10 cellular contexts compared by ENCODE assay signal in the genomic region with DNA sequence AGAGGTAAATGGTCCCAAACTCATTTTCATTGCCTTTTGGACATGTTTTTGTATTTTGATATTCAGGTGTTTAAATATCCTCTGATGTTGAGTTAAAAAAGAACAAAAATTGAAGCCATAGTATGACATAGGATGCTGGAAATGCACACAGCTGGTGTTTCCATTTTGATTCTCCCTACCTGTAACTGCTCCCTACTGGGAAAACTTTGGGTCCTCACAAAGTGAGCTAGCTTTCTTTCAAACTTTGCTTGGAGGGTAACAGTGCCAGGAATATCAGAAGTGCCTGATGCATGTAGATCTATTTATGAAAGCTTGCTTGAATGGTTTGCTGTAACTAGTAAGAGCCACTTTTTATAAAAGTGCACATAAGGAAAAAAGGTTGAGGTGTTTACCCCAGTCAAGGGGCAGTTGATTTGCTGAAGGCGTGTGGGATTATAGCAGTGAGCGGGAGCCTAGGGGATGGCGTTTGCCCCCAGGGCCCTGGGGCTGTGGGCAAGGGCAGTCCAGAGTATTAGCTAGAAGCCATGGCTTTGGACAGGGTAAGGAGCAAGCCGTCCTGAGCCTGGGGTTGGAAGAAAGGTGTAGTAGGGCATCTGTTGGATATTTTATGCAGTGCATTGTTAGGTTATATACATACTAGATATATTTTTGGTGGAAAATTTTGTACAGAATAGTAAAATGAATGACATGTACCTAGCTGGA. TPM values are rescaled to one million over a fixed set of nuclear protein-coding genes. Genes with fewer than 3 reads are reported as not detected.
A peak's percentile ranks its signal among the peaks of the same experiment; 100 is the strongest.
DNase-seq lines count a peak whose midpoint lies in the region; ATAC-seq and TF ChIP-seq lines count a peak whose summit lies in the region.
"Had no signal": no experiment of that assay in that cellular context is flagged by ENCODE, and none has a peak within 500 bp of the region (broad histone marks: within the 10 kb centered on the region; RNA-seq: fewer than 3 reads in every experiment).

No MANE protein-coding gene starts in this region.

- H3K4me3 Mint-ChIP-seq in activated CD4-positive, alpha-beta T cell treated with anti-CD3 and anti-CD28 coated beads for 36 hours: peak overlapping the region; percentile 97
- H3K4me3 Mint-ChIP-seq in progenitor cell of endocrine pancreas (ENCODE audit: low read depth): no peak overlapping the region

- peaks cover 90% of the 10 kb centered on the region for H3K36me3 ChIP-seq in OCI-LY1 (ENCODE audit: insufficient read depth, low read length)

- H3K79me2 ChIP-seq in OCI-LY1 (ENCODE audit: insufficient read depth, low read length): peaks cover 43% of the 10 kb centered on the region

- H3K4me1 Mint-ChIP-seq in activated CD4-positive, alpha-beta T cell treated with anti-CD3 and anti-CD28 coated beads for 36 hours: peaks cover 78% of the 10 kb centered on the region
- H3K4me1 Mint-ChIP-seq in progenitor cell of endocrine pancreas (ENCODE audit: low read depth): peaks cover 51% of the 10 kb centered on the region

- H3K27ac Mint-ChIP-seq in activated CD4-positive, alpha-beta T cell treated with anti-CD3 and anti-CD28 coated beads for 36 hours: peak overlapping the region; percentile 70
- peak overlapping the region; percentile 22 for H3K27ac Mint-ChIP-seq in progenitor cell of endocrine pancreas

- H3K4me2 ChIP-seq in OCI-LY1 (ENCODE audit: low read length): peak overlapping the region; percentile 79

- intact Hi-C loops in activated CD4-positive, alpha-beta T cell treated with anti-CD3 and anti-CD28 coated beads for 36 hours (cut with DNase I, micrococcal nuclease): loop anchor here (5.0 kb wide), 3 partner anchors 48 to 1052 kb away; a partner anchor contains a TSS

- H3K27me3 ChIP-seq in OCI-LY1 (ENCODE audit: insufficient read depth, low read length): no peaks in the 10 kb centered on the region

- POLR2A ChIA-PET in activated CD4-positive, alpha-beta T cell treated with anti-CD3 and anti-CD28 coated beads for 36 hours (lab: Charles Lee): interaction anchor here (0.6 to 5.3 kb wide), 2 partner anchors 15 to 106 kb away, joined by 3 to 32 read pairs; a partner anchor contains a TSS

- H3K4me1 ChIP-seq in OCI-LY1 (ENCODE audit: insufficient read depth, low read length, severe bottlenecking): peaks cover 69% of the 10 kb centered on the region

- no peaks in the 10 kb centered on the region for H3K9me3 ChIP-seq in OCI-LY1 (ENCODE audit: low read length)

- H3K4me3 ChIP-seq in OCI-LY1 (ENCODE audit: low read depth, low read length, poor library complexity, severe bottlenecking) (peak overlapping the region; percentile 97), coronary artery (peak overlapping the region; percentile 2)

- H3K27me3 Mint-ChIP-seq in activated CD4-positive, alpha-beta T cell treated with anti-CD3 and anti-CD28 coated beads for 36 hours: no peaks in the 10 kb centered on the region
- no peaks in the 10 kb centered on the region for H3K27me3 Mint-ChIP-seq in progenitor cell of endocrine pancreas

- H3K27ac ChIP-seq in OCI-LY1 (ENCODE audit: low read depth, low read length, poor library complexity, severe bottlenecking) (no peak overlapping the region), coronary artery (no peak overlapping the region)

- H3K9ac ChIP-seq in OCI-LY1 (ENCODE audit: low read length): no peak overlapping the region; the same call in 1 of the 2 replicates

- no peaks in the 10 kb centered on the region for H3K9me3 Mint-ChIP-seq in activated CD4-positive, alpha-beta T cell treated with anti-CD3 and anti-CD28 coated beads for 36 hours (ENCODE audit: low read depth)
- no peaks in the 10 kb centered on the region for H3K9me3 Mint-ChIP-seq in progenitor cell of endocrine pancreas (ENCODE audit: low read depth)

- no peak for ATAC-seq in activated CD4-positive, alpha-beta T cell treated with anti-CD3 and anti-CD28 coated beads for 36 hours
- ATAC-seq in HG03039 (IDR thresholded peaks at IDR 0.05; ENCODE audit: unreplicated experiment): no peak

- H3K9me2 ChIP-seq in OCI-LY1 (ENCODE audit: low read depth, low read length): no peaks in the 10 kb centered on the region

- H4K20me1 ChIP-seq in OCI-LY1 (ENCODE audit: insufficient read depth, low read length): no peaks in the 10 kb centered on the region; the same call in 1 of the 2 replicates

- peaks cover 79% of the 10 kb centered on the region for H3K36me3 Mint-ChIP-seq in activated CD4-positive, alpha-beta T cell treated with anti-CD3 and anti-CD28 coated beads for 36 hours (ENCODE audit: low read depth)
- peaks cover 31% of the 10 kb centered on the region for H3K36me3 Mint-ChIP-seq in progenitor cell of endocrine pancreas (ENCODE audit: insufficient read depth)

- 0 out of 2 replicates have a peak, but pooled peaks cover 6% of the 10 kb centered on the region for H3F3A ChIP-seq in OCI-LY1 (ENCODE audit: insufficient read depth, low read length)

- no peak for DNase-seq in activated CD4-positive, alpha-beta T cell treated with anti-CD3 and anti-CD28 coated beads for 36 hours
- no peak for DNase-seq in activated CD4-positive, alpha-beta T cell treated with anti-CD3 and anti-CD28 coated beads for 4 hours
- no peak for DNase-seq in coronary artery (ENCODE audit: low spot score)
- no peak for DNase-seq in progenitor cell of endocrine pancreas (ENCODE audit: low spot score, unreplicated experiment)
- no peak for DNase-seq in NCI-H2029 treated with DMSO at 0.1 percent for 48 hours (lab: John Stamatoyannopoulos, UW)
- DNase-seq in kidney glomerular epithelial cell (lab: John Stamatoyannopoulos, UW): no peak
- DNase-seq: KG1, NCI-H446 had no signal

- TF ChIP-seq CTCF in OCI-LY1 (IDR thresholded peaks at IDR 0.05; ENCODE audit: low read length) (no peak), coronary artery (IDR thresholded peaks at IDR 0.05) (no peak), progenitor cell of endocrine pancreas (IDR thresholded peaks at IDR 0.05; ENCODE audit: unreplicated experiment) (no peak)

- CTCF ChIA-PET in activated CD4-positive, alpha-beta T cell treated with anti-CD3 and anti-CD28 coated beads for 36 hours (lab: Charles Lee): interaction anchor here (1.0 to 1.7 kb wide), 2 partner anchors 11 to 15 kb away, joined by 3 to 5 read pairs; a partner anchor contains a TSS

- H2AFZ ChIP-seq in OCI-LY1 (ENCODE audit: low read length): no peak overlapping the region

RNA-seq across cellular contexts. Expression of a gene that starts 4.3 kb away (rescaled TPM):
- total RNA-seq in activated CD4-positive, alpha-beta T cell treated with anti-CD3 and anti-CD28 coated beads for 36 hours: 1,000 to 10,000 TPM; 1,400 to 1,725 TPM
- total RNA-seq in progenitor cell of endocrine pancreas: 1,160 and 1,179 TPM in 2 replicates

RNA-seq across cellular contexts. Expression of a gene that starts 13.8 kb away (rescaled TPM):
- total RNA-seq in activated CD4-positive, alpha-beta T cell treated with anti-CD3 and anti-CD28 coated beads for 36 hours: 10 to 100 TPM in 1 of 2 experiments, 1 to 10 TPM in 1; 8.3 to 12.1 TPM
- total RNA-seq in progenitor cell of endocrine pancreas: 38.6 and 39.7 TPM in 2 replicates

RNA-seq across cellular contexts. Expression of a gene that starts 15.5 kb away (rescaled TPM):
- 10 to 100 TPM; 74.9 to 96.1 TPM for total RNA-seq in activated CD4-positive, alpha-beta T cell treated with anti-CD3 and anti-CD28 coated beads for 36 hours
- total RNA-seq in progenitor cell of endocrine pancreas: 91.5 and 99.1 TPM in 2 replicates

RNA-seq across cellular contexts. Expression of a gene that starts 17.9 kb away (rescaled TPM):
- not detected for total RNA-seq in activated CD4-positive, alpha-beta T cell treated with anti-CD3 and anti-CD28 coated beads for 36 hours
- 0.50 TPM in 1 of 2 replicates, not detected in the other for total RNA-seq in progenitor cell of endocrine pancreas

RNA-seq across cellular contexts. Expression of a gene that starts 32.0 kb away (rescaled TPM):
- total RNA-seq in activated CD4-positive, alpha-beta T cell treated with anti-CD3 and anti-CD28 coated beads for 36 hours: under 1 TPM; 0.39 to 0.55 TPM
- 119 and 125 TPM in 2 replicates for total RNA-seq in progenitor cell of endocrine pancreas
